In genomic region chr20:50153500-50154377, GRCh38 we compare ENCODE assay signal across 1 cellular context.
A peak's percentile ranks its signal among the peaks of the same experiment; 100 is the strongest.
TF ChIP-seq lines count a peak whose summit lies in the region.

PEDS1 (minus strand) TSS chr20:50153723; CDS start chr20:50153637, 86 bp downstream.

TF ChIP-seq in HepG2, 621 proteins besides CTCF, POLR2A, EP300 and RAD21 (continued from another document and continues in another):
- TF ChIP-seq, protein P1, sequence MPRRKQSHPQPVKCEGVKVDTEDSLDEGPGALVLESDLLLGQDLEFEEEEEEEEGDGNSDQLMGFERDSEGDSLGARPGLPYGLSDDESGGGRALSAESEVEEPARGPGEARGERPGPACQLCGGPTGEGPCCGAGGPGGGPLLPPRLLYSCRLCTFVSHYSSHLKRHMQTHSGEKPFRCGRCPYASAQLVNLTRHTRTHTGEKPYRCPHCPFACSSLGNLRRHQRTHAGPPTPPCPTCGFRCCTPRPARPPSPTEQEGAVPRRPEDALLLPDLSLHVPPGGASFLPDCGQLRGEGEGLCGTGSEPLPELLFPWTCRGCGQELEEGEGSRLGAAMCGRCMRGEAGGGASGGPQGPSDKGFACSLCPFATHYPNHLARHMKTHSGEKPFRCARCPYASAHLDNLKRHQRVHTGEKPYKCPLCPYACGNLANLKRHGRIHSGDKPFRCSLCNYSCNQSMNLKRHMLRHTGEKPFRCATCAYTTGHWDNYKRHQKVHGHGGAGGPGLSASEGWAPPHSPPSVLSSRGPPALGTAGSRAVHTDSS (CRISPR knock-in tag; conservative IDR thresholded peaks at IDR 0.05): peak; percentile 84; the same call in 1 of the 2 replicates
- peak; percentile 68; the same call in 1 of the 2 replicates for TF ChIP-seq ZSCAN20 (CRISPR knock-in tag; IDR thresholded peaks at IDR 0.05; ENCODE audit: borderline replicate concordance)
- no peak for TF ChIP-seq SRSF9 (IDR thresholded peaks at IDR 0.05; ENCODE audit: borderline replicate concordance, insufficient read depth, low read depth, low read length, poor library complexity, severe bottlenecking)
- peak; percentile 36; the same call in 1 of the 2 replicates for TF ChIP-seq KDM3A (CRISPR knock-in tag; IDR thresholded peaks at IDR 0.05; ENCODE audit: low read depth)
- peak; percentile 92 for TF ChIP-seq SMAD3 (CRISPR knock-in tag; IDR thresholded peaks at IDR 0.05)
- peak; percentile 59; the same call in 1 of the 2 replicates for TF ChIP-seq THRA (CRISPR knock-in tag; IDR thresholded peaks at IDR 0.05; ENCODE audit: borderline replicate concordance)
- peak; percentile 89 for TF ChIP-seq ZSCAN22 (CRISPR knock-in tag; IDR thresholded peaks at IDR 0.05)
- TF ChIP-seq, protein P2, sequence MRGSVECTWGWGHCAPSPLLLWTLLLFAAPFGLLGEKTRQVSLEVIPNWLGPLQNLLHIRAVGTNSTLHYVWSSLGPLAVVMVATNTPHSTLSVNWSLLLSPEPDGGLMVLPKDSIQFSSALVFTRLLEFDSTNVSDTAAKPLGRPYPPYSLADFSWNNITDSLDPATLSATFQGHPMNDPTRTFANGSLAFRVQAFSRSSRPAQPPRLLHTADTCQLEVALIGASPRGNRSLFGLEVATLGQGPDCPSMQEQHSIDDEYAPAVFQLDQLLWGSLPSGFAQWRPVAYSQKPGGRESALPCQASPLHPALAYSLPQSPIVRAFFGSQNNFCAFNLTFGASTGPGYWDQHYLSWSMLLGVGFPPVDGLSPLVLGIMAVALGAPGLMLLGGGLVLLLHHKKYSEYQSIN (CRISPR knock-in tag; IDR thresholded peaks at IDR 0.05; ENCODE audit: borderline replicate concordance): no peak
- peak; percentile 95 for TF ChIP-seq ZNF225 (CRISPR knock-in tag; IDR thresholded peaks at IDR 0.05)
- no peak for TF ChIP-seq MLLT10 (CRISPR knock-in tag; IDR thresholded peaks at IDR 0.05)
- TF ChIP-seq RAD51 (IDR thresholded peaks at IDR 0.05; ENCODE audit: borderline replicate concordance): no peak
- TF ChIP-seq ZGPAT (CRISPR knock-in tag; IDR thresholded peaks at IDR 0.05): peak; percentile 98
- TF ChIP-seq, protein P3, sequence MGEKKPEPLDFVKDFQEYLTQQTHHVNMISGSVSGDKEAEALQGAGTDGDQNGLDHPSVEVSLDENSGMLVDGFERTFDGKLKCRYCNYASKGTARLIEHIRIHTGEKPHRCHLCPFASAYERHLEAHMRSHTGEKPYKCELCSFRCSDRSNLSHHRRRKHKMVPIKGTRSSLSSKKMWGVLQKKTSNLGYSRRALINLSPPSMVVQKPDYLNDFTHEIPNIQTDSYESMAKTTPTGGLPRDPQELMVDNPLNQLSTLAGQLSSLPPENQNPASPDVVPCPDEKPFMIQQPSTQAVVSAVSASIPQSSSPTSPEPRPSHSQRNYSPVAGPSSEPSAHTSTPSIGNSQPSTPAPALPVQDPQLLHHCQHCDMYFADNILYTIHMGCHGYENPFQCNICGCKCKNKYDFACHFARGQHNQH (CRISPR knock-in tag; IDR thresholded peaks at IDR 0.05): peak; percentile 75
- TF ChIP-seq ZNF414 (CRISPR knock-in tag; IDR thresholded peaks at IDR 0.05): 0 out of 2 replicates have a peak, but pooled peaks have one; percentile 56
- peak; percentile 98 for TF ChIP-seq IRX3 (CRISPR knock-in tag; IDR thresholded peaks at IDR 0.05; ENCODE audit: borderline replicate concordance, low read depth)
- TF ChIP-seq RFXAP (CRISPR knock-in tag; IDR thresholded peaks at IDR 0.05; ENCODE audit: borderline replicate concordance): peak; percentile 94
- TF ChIP-seq MAFF (IDR thresholded peaks at IDR 0.05; ENCODE audit: low read depth, low read length): no peak
- peak; percentile 38 for TF ChIP-seq PBX3 (CRISPR knock-in tag; IDR thresholded peaks at IDR 0.05; ENCODE audit: borderline replicate concordance)
- peak; percentile 84 for TF ChIP-seq ZNF768 (CRISPR knock-in tag; IDR thresholded peaks at IDR 0.05)
- TF ChIP-seq JARID2 (CRISPR knock-in tag; IDR thresholded peaks at IDR 0.05; ENCODE audit: insufficient replicate concordance): peak; percentile 84
- TF ChIP-seq FOXC1 (CRISPR knock-in tag; IDR thresholded peaks at IDR 0.05; ENCODE audit: borderline replicate concordance): peak; percentile 91
- TF ChIP-seq MAZ (IDR thresholded peaks at IDR 0.05; ENCODE audit: borderline replicate concordance, low read depth, low read length): peak; percentile 52
- peak; percentile 91 for TF ChIP-seq MAZ (CRISPR knock-in tag; IDR thresholded peaks at IDR 0.05; ENCODE audit: low read depth)
- TF ChIP-seq KLF11 (CRISPR knock-in tag; IDR thresholded peaks at IDR 0.05): peak; percentile 79
- TF ChIP-seq ZNF180 (CRISPR knock-in tag; IDR thresholded peaks at IDR 0.05; ENCODE audit: borderline replicate concordance, low read depth): no peak
- peak; percentile 74 for TF ChIP-seq ZNF331 (CRISPR knock-in tag; IDR thresholded peaks at IDR 0.05)
- peak; percentile 87; the same call in 1 of the 2 replicates for TF ChIP-seq ZNF564 (CRISPR knock-in tag; IDR thresholded peaks at IDR 0.05)
- no peak for TF ChIP-seq ZNF569 (CRISPR knock-in tag; IDR thresholded peaks at IDR 0.05; ENCODE audit: borderline replicate concordance)
- no peak for TF ChIP-seq TBX3 (IDR thresholded peaks at IDR 0.05; ENCODE audit: borderline replicate concordance)
- no peak for TF ChIP-seq RNF219 (CRISPR knock-in tag; IDR thresholded peaks at IDR 0.05)
- no peak; the same call in 1 of the 2 replicates for TF ChIP-seq REL (CRISPR knock-in tag; conservative IDR thresholded peaks at IDR 0.05)
- peak; percentile 74 for TF ChIP-seq ATF2 (CRISPR knock-in tag; IDR thresholded peaks at IDR 0.05)
- no peak; the same call in 1 of the 2 replicates for TF ChIP-seq HNF4A (CRISPR knock-in tag; IDR thresholded peaks at IDR 0.05)
- peak; percentile 98 for TF ChIP-seq ZMAT3 (CRISPR knock-in tag; conservative IDR thresholded peaks at IDR 0.05)
- peak; percentile 83 for TF ChIP-seq ZNF639 (CRISPR knock-in tag; conservative IDR thresholded peaks at IDR 0.05)
- TF ChIP-seq PITX1 (CRISPR knock-in tag; IDR thresholded peaks at IDR 0.05): peak; percentile 58; the same call in 1 of the 2 replicates
- no peak for TF ChIP-seq ATM (IDR thresholded peaks at IDR 0.05; ENCODE audit: borderline replicate concordance)
- no peak for TF ChIP-seq RBAK (CRISPR knock-in tag; IDR thresholded peaks at IDR 0.05)
- peak; percentile 51; the same call in 1 of the 2 replicates for TF ChIP-seq ZNF460 (CRISPR knock-in tag; IDR thresholded peaks at IDR 0.05; ENCODE audit: borderline replicate concordance)
- no peak for TF ChIP-seq ZFP36 (IDR thresholded peaks at IDR 0.05; ENCODE audit: borderline replicate concordance, low read depth, low read length, partially characterized antibody)
- peak; percentile 86 for TF ChIP-seq KMT2A (CRISPR knock-in tag; IDR thresholded peaks at IDR 0.05)
- peak; percentile 97; the same call in 1 of the 2 replicates for TF ChIP-seq ZNF776 (CRISPR knock-in tag; IDR thresholded peaks at IDR 0.05)
- peak; percentile 94; the same call in 1 of the 2 replicates for TF ChIP-seq SMAD1 (CRISPR knock-in tag; IDR thresholded peaks at IDR 0.05; ENCODE audit: borderline replicate concordance, low read depth)
- peak; percentile 16; the same call in 1 of the 2 replicates for TF ChIP-seq DPF2 (CRISPR knock-in tag; IDR thresholded peaks at IDR 0.05; ENCODE audit: borderline replicate concordance, low read depth)
- TF ChIP-seq KAT8 (CRISPR knock-in tag; IDR thresholded peaks at IDR 0.05): peak; percentile 89
- TF ChIP-seq HES4 (CRISPR knock-in tag; IDR thresholded peaks at IDR 0.05; ENCODE audit: borderline replicate concordance): peak; percentile 95
- peak; percentile 80 for TF ChIP-seq NFYC (CRISPR knock-in tag; IDR thresholded peaks at IDR 0.05)
